In the genomic region with DNA sequence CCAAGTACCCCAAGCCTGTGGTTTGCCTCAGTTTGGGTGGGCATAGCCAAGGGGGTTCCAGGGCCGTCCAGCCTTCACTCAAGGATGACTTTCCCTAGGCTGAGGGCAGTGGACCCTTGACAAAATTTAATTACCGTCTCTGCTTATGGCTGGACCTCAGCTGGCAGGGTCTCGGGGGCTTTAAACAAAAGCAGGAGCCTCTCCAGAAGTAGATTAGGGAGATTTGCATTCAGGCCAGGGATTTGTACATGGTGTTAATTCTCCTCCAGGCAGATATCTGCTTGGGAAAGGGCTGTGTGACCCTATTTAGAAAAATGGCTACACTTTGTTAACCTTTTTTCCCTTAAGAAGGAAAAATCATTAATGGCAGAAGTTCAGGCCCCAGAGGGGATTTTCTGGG, we compare ENCODE assay signal across 14 cellular contexts.
"Had no signal": no experiment of that assay in that cellular context is flagged by ENCODE, and none has a peak within 500 bp of the region (broad histone marks: within the 10 kb centered on the region; RNA-seq: fewer than 3 reads in every experiment).

No MANE protein-coding gene starts in this region.

- DNase-seq: activated effector memory CD4-positive, alpha-beta T cell treated with Interleukin-2 at 50 U/mL for 16 hours; amniotic stem cell; body of pancreas; cerebellar nuclear complex; left colon; pancreas; stimulated activated CD4-positive, alpha-beta T cell treated with anti-CD3 and anti-CD28 coated beads, Interleukin-15, amount 100 ng/mL, for 24 hours; stimulated activated CD4-positive, alpha-beta T cell treated with anti-CD3 and anti-CD28 coated beads, Interleukin-4, amount 100 ng/mL, for 24 hours; T-helper 17 cell; testis had no signal

- H3K27me3 ChIP-seq: body of pancreas, pancreas, testis had no signal

- H3K36me3 Mint-ChIP-seq: activated naive CD4-positive, alpha-beta T cell treated with anti-CD3 and anti-CD28 coated beads, Interleukin-2, amount 50 U/mL, for 24 hours had no signal

- H3K27ac Mint-ChIP-seq: activated naive CD4-positive, alpha-beta T cell treated with anti-CD3 and anti-CD28 coated beads, Interleukin-2, amount 50 U/mL, for 24 hours; dendritic cell treated with granulocyte-macrophage colony-stimulating factor and Interleukin-4, amounts not matched to agents 40 ng/mL and 50 ng/mL, for 4 days; stimulated activated naive CD8-positive, alpha-beta T cell treated with anti-CD3 and anti-CD28 coated beads, Interleukin-15, Interleukin-2, amounts not matched to agents 100 ng/mL and 50 ng/mL, for 24 hours; T-helper 17 cell had no signal

- H3K36me3 ChIP-seq: pancreas had no signal

- ATAC-seq: body of pancreas, esophagus mucosa, left colon, pancreas, T-helper 17 cell had no signal

- H3K4me3 ChIP-seq: body of pancreas, pancreas, testis had no signal

- H3K4me1 ChIP-seq: body of pancreas, pancreas, testis had no signal

- H3K4me3 Mint-ChIP-seq: activated naive CD4-positive, alpha-beta T cell treated with anti-CD3 and anti-CD28 coated beads, Interleukin-2, amount 50 U/mL, for 24 hours; dendritic cell treated with granulocyte-macrophage colony-stimulating factor and Interleukin-4, amounts not matched to agents 40 ng/mL and 50 ng/mL, for 4 days; stimulated activated naive CD8-positive, alpha-beta T cell treated with anti-CD3 and anti-CD28 coated beads, Interleukin-15, Interleukin-2, amounts not matched to agents 100 ng/mL and 50 ng/mL, for 24 hours; T-helper 17 cell had no signal

- H3K27ac ChIP-seq: body of pancreas, pancreas, testis had no signal

- H3K9me3 Mint-ChIP-seq: activated naive CD4-positive, alpha-beta T cell treated with anti-CD3 and anti-CD28 coated beads, Interleukin-2, amount 50 U/mL, for 24 hours; dendritic cell treated with granulocyte-macrophage colony-stimulating factor and Interleukin-4, amounts not matched to agents 40 ng/mL and 50 ng/mL, for 4 days; stimulated activated naive CD8-positive, alpha-beta T cell treated with anti-CD3 and anti-CD28 coated beads, Interleukin-15, Interleukin-2, amounts not matched to agents 100 ng/mL and 50 ng/mL, for 24 hours had no signal

- H3K27me3 Mint-ChIP-seq: dendritic cell treated with granulocyte-macrophage colony-stimulating factor and Interleukin-4, amounts not matched to agents 40 ng/mL and 50 ng/mL, for 4 days had no signal

- H3K4me1 Mint-ChIP-seq: activated naive CD4-positive, alpha-beta T cell treated with anti-CD3 and anti-CD28 coated beads, Interleukin-2, amount 50 U/mL, for 24 hours; T-helper 17 cell had no signal

- H3K9me3 ChIP-seq: body of pancreas, pancreas, testis had no signal
